In the genomic region with DNA sequence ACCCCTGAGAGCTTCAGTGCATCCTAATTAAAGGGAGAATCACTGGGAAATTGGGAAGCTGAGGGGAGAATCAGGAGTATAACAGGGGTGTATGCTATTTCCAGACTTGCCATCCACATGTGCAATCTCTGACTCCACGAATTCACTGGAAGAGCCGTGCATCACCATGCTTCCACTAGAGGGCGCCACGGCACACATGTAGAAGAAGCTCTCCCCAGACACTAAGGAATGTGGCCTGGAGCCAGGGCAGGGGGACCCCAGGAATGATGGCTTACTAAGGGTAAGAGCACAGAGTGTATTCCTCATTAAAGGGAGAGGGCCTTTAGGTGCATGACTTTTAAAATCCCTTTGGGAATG, we compare ENCODE assay signal across 9 cellular contexts.
DNase-seq lines count a peak whose midpoint lies in the region; ATAC-seq and TF ChIP-seq lines count a peak whose summit lies in the region.
"Had no signal": no experiment of that assay in that cellular context is flagged by ENCODE, and none has a peak within 500 bp of the region (broad histone marks: within the 10 kb centered on the region; RNA-seq: fewer than 3 reads in every experiment).

No MANE protein-coding gene starts in this region.

- no peaks in the 10 kb centered on the region for H3K36me3 Mint-ChIP-seq in activated CD8-positive, alpha-beta T cell treated with anti-CD3 and anti-CD28 coated beads, Interleukin-2, amount 10 ng/mL, durations not matched to agents 7 days and 5 days (ENCODE audit: low read depth)

- H3K27ac ChIP-seq in subcutaneous abdominal adipose tissue (ENCODE audit: low read depth, low read length): peak overlapping the region; percentile 15

- H3K4me3 ChIP-seq in epithelial cell of esophagus (ENCODE audit: low read length): no peak overlapping the region
- no peak overlapping the region for H3K4me3 ChIP-seq in subcutaneous abdominal adipose tissue (ENCODE audit: low read depth in 1 of 5, low read length in 5 of 5)
- H3K4me3 ChIP-seq: skin epidermis had no signal

- no peaks in the 10 kb centered on the region for H3K36me3 ChIP-seq in subcutaneous abdominal adipose tissue (ENCODE audit: control insufficient read depth in 5 of 5, insufficient read depth in 5 of 5, low read length in 5 of 5)

- no peak overlapping the region for H3K9ac ChIP-seq in subcutaneous abdominal adipose tissue (ENCODE audit: low read length in 5 of 5)

- POLR2A ChIA-PET in activated CD8-positive, alpha-beta T cell treated with anti-CD3 and anti-CD28 coated beads, Interleukin-2, amount 10 ng/mL, durations not matched to agents 7 days and 5 days (lab: Charles Lee): no interaction called here

- H3K9me3 ChIP-seq in subcutaneous abdominal adipose tissue (ENCODE audit: control insufficient read depth in 5 of 5, low read length in 5 of 5): no peaks in the 10 kb centered on the region

- peaks cover 0 to 9% (median 0%) of the 10 kb centered on the region in 5 donors for H3K27me3 ChIP-seq in subcutaneous abdominal adipose tissue (ENCODE audit: control insufficient read depth in 5 of 5, insufficient read depth in 4 of 5, low read length in 5 of 5)

- peaks cover 5 to 47% (median 19%) of the 10 kb centered on the region in 5 donors for H3K4me1 ChIP-seq in subcutaneous abdominal adipose tissue (ENCODE audit: control insufficient read depth in 5 of 5, insufficient read depth in 5 of 5, low read length in 5 of 5)

- TF ChIP-seq CTCF in AG09319 (IDR thresholded peaks at IDR 0.05; ENCODE audit: low read depth, low read length): peak; percentile 90
- peak; percentile 91 for TF ChIP-seq CTCF in epithelial cell of esophagus (IDR thresholded peaks at IDR 0.05; ENCODE audit: insufficient read depth, low read depth, low read length, missing control alignments)

- CTCF ChIA-PET in activated CD8-positive, alpha-beta T cell treated with anti-CD3 and anti-CD28 coated beads, Interleukin-2, amount 10 ng/mL, durations not matched to agents 7 days and 5 days (lab: Charles Lee): interaction anchor here (0.6 to 5.1 kb wide), 43 partner anchors 8 to 1606 kb away, joined by 3 to 76 read pairs (median 4); no protein-coding TSS in a partner anchor

- no peaks in the 10 kb centered on the region for H3K9me3 Mint-ChIP-seq in activated CD8-positive, alpha-beta T cell treated with anti-CD3 and anti-CD28 coated beads, Interleukin-2, amount 10 ng/mL, durations not matched to agents 7 days and 5 days (ENCODE audit: insufficient read depth)

- no peak for ATAC-seq in activated CD8-positive, alpha-beta T cell treated with anti-CD3 and anti-CD28 coated beads, Interleukin-2, amount 10 ng/mL, durations not matched to agents 7 days and 5 days
- no peak for ATAC-seq in GM21360 (IDR thresholded peaks at IDR 0.05; ENCODE audit: unreplicated experiment)

- H3K4me3 Mint-ChIP-seq in activated CD8-positive, alpha-beta T cell treated with anti-CD3 and anti-CD28 coated beads, Interleukin-2, amount 10 ng/mL, durations not matched to agents 7 days and 5 days: no peak overlapping the region

- no peaks in the 10 kb centered on the region for H3K4me1 Mint-ChIP-seq in activated CD8-positive, alpha-beta T cell treated with anti-CD3 and anti-CD28 coated beads, Interleukin-2, amount 10 ng/mL, durations not matched to agents 7 days and 5 days (ENCODE audit: low read depth)

- H3K27ac Mint-ChIP-seq in activated CD8-positive, alpha-beta T cell treated with anti-CD3 and anti-CD28 coated beads, Interleukin-2, amount 10 ng/mL, durations not matched to agents 7 days and 5 days: no peak overlapping the region

- no peak for DNase-seq in AG09319 (ENCODE audit: extremely low read depth, low read depth)
- peak; percentile 28 for DNase-seq in GM19238 (ENCODE audit: insufficient read length, low spot score)
- DNase-seq in NCI-H460 (ENCODE audit: extremely low read depth, low read depth): peak; percentile 59
- peak; percentile 66 for DNase-seq in activated CD8-positive, alpha-beta T cell treated with anti-CD3 and anti-CD28 coated beads, Interleukin-2, amount 10 ng/mL, durations not matched to agents 7 days and 5 days
- DNase-seq in epithelial cell of esophagus (ENCODE audit: low read depth): peak; percentile 81
- peak; percentile 62 for DNase-seq in mucosa of gallbladder (ENCODE audit: low spot score)

- H3K27me3 Mint-ChIP-seq in activated CD8-positive, alpha-beta T cell treated with anti-CD3 and anti-CD28 coated beads, Interleukin-2, amount 10 ng/mL, durations not matched to agents 7 days and 5 days (ENCODE audit: low read depth): peaks cover 22% of the 10 kb centered on the region
